ENCODE assay signal across 31 cellular contexts in the genomic region with DNA sequence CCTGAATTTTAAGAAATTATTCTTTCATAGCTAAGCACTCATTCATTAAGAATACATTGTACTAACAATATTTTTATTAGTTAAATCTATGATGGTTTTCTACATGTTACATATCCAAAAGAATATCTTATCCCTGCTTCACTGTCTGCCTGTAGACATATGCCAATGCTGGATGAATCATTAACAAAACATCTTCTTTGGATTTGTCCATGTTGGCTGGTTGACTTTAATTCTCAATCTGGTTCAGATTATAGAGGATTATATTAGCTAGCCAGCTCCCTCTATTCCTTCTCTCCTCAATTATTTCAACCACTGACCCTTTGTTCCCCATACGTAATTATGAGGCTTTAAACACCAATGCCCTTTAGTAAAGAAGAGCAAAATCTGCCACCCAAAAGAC.
"Had no signal": no experiment of that assay in that cellular context is flagged by ENCODE, and none has a peak within 500 bp of the region (broad histone marks: within the 10 kb centered on the region; RNA-seq: fewer than 3 reads in every experiment).

No MANE protein-coding gene starts in this region.

- H3K27ac Mint-ChIP-seq: activated naive CD4-positive, alpha-beta T cell treated with anti-CD3 and anti-CD28 coated beads for 36 hours; activated naive CD8-positive, alpha-beta T cell treated with anti-CD3 and anti-CD28 coated beads for 36 hours; activated T-helper 1 cell treated with anti-CD3 and anti-CD28 coated beads, Interleukin-12 subunit alpha, Interleukin-12 subunit beta, Interleukin-2, Interleukin-4 antibody, amounts not matched to agents 30 ng/mL and 10 ng/mL and 1 ng/mL, durations not matched to agents 14 hours and 24 hours and 36 hours; brain; nephron; stimulated activated effector memory CD8-positive, alpha-beta T cell treated with anti-CD3 and anti-CD28 coated beads, Interleukin-12 subunit alpha, Interleukin-12 subunit beta, amount 100 ng/mL, for 72 hours; stimulated activated naive CD8-positive, alpha-beta T cell treated with anti-CD3 and anti-CD28 coated beads, Interleukin-15, Interleukin-2, amounts not matched to agents 100 ng/mL and 50 ng/mL, for 24 hours; T-helper 1 cell treated with Interleukin-12 subunit alpha and Interleukin-12 subunit beta and Interleukin-4 antibody, amounts not matched to agents 30 μg/mL and 1 μg/mL, for 36 hours had no signal

- H3K36me3 ChIP-seq: cardiac muscle cell had no signal

- H3K79me2 ChIP-seq: hepatocyte had no signal

- H3K27me3 Mint-ChIP-seq: activated naive CD8-positive, alpha-beta T cell treated with anti-CD3 and anti-CD28 coated beads for 36 hours; brain; stimulated activated naive CD8-positive, alpha-beta T cell treated with anti-CD3 and anti-CD28 coated beads, Interleukin-15, Interleukin-2, amounts not matched to agents 100 ng/mL and 50 ng/mL, for 24 hours had no signal

- H3K4me3 ChIP-seq: ascending aorta, cardiac muscle cell, colonic mucosa, dorsolateral prefrontal cortex, gastrocnemius medialis, hepatocyte, left ventricle myocardium inferior, right lobe of liver, thyroid gland, upper lobe of right lung had no signal

- H3K9me3 Mint-ChIP-seq: activated naive CD4-positive, alpha-beta T cell treated with anti-CD3 and anti-CD28 coated beads for 36 hours; activated naive CD8-positive, alpha-beta T cell treated with anti-CD3 and anti-CD28 coated beads for 36 hours; activated T-helper 1 cell treated with anti-CD3 and anti-CD28 coated beads, Interleukin-12 subunit alpha, Interleukin-12 subunit beta, Interleukin-2, Interleukin-4 antibody, amounts not matched to agents 30 ng/mL and 10 ng/mL and 1 ng/mL, durations not matched to agents 14 hours and 24 hours and 36 hours; brain; nephron; stimulated activated effector memory CD8-positive, alpha-beta T cell treated with anti-CD3 and anti-CD28 coated beads, Interleukin-12 subunit alpha, Interleukin-12 subunit beta, amount 100 ng/mL, for 72 hours; stimulated activated naive CD8-positive, alpha-beta T cell treated with anti-CD3 and anti-CD28 coated beads, Interleukin-15, Interleukin-2, amounts not matched to agents 100 ng/mL and 50 ng/mL, for 24 hours; T-helper 1 cell treated with Interleukin-12 subunit alpha and Interleukin-12 subunit beta and Interleukin-4 antibody, amounts not matched to agents 30 μg/mL and 1 μg/mL, for 36 hours had no signal

- H2AFZ ChIP-seq: hepatocyte had no signal

- H3K4me1 ChIP-seq: ascending aorta, colonic mucosa, gastrocnemius medialis, right lobe of liver, thyroid gland, upper lobe of right lung had no signal

- H3K4me2 ChIP-seq: hepatocyte had no signal

- ATAC-seq: activated CD4-positive, CD25-positive, alpha-beta regulatory T cell treated with anti-CD3 and anti-CD28 coated beads, Interleukin-2, amount 50 U/mL, for 24 hours; gastrocnemius medialis; right lobe of liver; stimulated activated effector memory CD8-positive, alpha-beta T cell treated with anti-CD3 and anti-CD28 coated beads, Interleukin-12 subunit alpha, Interleukin-12 subunit beta, amount 100 ng/mL, for 72 hours; upper lobe of right lung had no signal

- H3K9me3 ChIP-seq: ascending aorta, colonic mucosa, gastrocnemius medialis, left ventricle myocardium inferior, right lobe of liver, thyroid gland, upper lobe of right lung had no signal

- H3K4me3 Mint-ChIP-seq: activated naive CD4-positive, alpha-beta T cell treated with anti-CD3 and anti-CD28 coated beads for 36 hours; activated naive CD8-positive, alpha-beta T cell treated with anti-CD3 and anti-CD28 coated beads for 36 hours; activated T-helper 1 cell treated with anti-CD3 and anti-CD28 coated beads, Interleukin-12 subunit alpha, Interleukin-12 subunit beta, Interleukin-2, Interleukin-4 antibody, amounts not matched to agents 30 ng/mL and 10 ng/mL and 1 ng/mL, durations not matched to agents 14 hours and 24 hours and 36 hours; brain; nephron; stimulated activated effector memory CD8-positive, alpha-beta T cell treated with anti-CD3 and anti-CD28 coated beads, Interleukin-12 subunit alpha, Interleukin-12 subunit beta, amount 100 ng/mL, for 72 hours; stimulated activated naive CD8-positive, alpha-beta T cell treated with anti-CD3 and anti-CD28 coated beads, Interleukin-15, Interleukin-2, amounts not matched to agents 100 ng/mL and 50 ng/mL, for 24 hours; T-helper 1 cell treated with Interleukin-12 subunit alpha and Interleukin-12 subunit beta and Interleukin-4 antibody, amounts not matched to agents 30 μg/mL and 1 μg/mL, for 36 hours had no signal

- H3K4me1 Mint-ChIP-seq: activated naive CD8-positive, alpha-beta T cell treated with anti-CD3 and anti-CD28 coated beads for 36 hours; nephron; stimulated activated effector memory CD8-positive, alpha-beta T cell treated with anti-CD3 and anti-CD28 coated beads, Interleukin-12 subunit alpha, Interleukin-12 subunit beta, amount 100 ng/mL, for 72 hours had no signal

- H3K27me3 ChIP-seq: ascending aorta, cardiac muscle cell, colonic mucosa, dorsolateral prefrontal cortex, gastrocnemius medialis, hepatocyte, right lobe of liver, thyroid gland, upper lobe of right lung had no signal

- H3K27ac ChIP-seq: ascending aorta, cardiac muscle cell, colonic mucosa, dorsolateral prefrontal cortex, gastrocnemius medialis, hepatocyte, left ventricle myocardium inferior, right lobe of liver, thyroid gland, upper lobe of right lung, VCaP had no signal

- DNase-seq: activated CD4-positive, alpha-beta T cell treated with anti-CD3 and anti-CD28 coated beads for 48 hours; activated CD4-positive, alpha-beta T cell treated with anti-CD3 and anti-CD28 coated beads, Interleukin-2, amount 50 U/mL, for 48 hours; activated CD8-positive, alpha-beta memory T cell treated with anti-CD3 and anti-CD28 coated beads for 24 hours; activated effector memory CD4-positive, alpha-beta T cell treated with anti-CD3 and anti-CD28 coated beads, Interleukin-2, amount 50 U/mL, for 16 hours; activated naive CD4-positive, alpha-beta T cell treated with anti-CD3 and anti-CD28 coated beads for 36 hours; activated naive CD8-positive, alpha-beta T cell treated with anti-CD3 and anti-CD28 coated beads for 36 hours; cerebellar nuclear complex; colonic mucosa; dorsolateral prefrontal cortex; effector memory CD4-positive, alpha-beta T cell; gastrocnemius medialis; glutamatergic neuron; islet precursor cell; left ventricle myocardium inferior; right lobe of liver; stimulated activated CD4-positive, alpha-beta T cell treated with anti-CD3 and anti-CD28 coated beads, Interleukin-4, amount 100 ng/mL, for 24 hours; substantia nigra; T-helper 9 cell; thyroid gland; upper lobe of right lung had no signal
